In the genomic region with DNA sequence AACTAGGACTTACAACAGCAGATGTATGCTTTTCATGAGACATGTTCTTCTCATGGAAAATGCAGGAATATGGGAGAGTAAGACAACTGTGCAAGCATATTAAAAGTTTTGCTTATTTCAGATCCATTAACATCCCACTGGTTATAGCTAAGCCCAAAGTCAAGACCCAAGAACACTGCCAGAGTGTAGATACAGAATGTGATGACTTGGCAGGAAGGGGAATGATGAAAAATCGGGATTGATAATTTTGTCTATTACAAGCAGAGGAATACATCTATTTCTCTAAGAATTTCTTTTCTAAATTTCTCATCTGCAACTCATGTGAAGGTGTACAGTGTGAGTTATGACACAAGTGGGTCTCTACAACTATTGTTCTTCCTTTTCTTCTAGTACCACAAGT, we compare ENCODE assay signal across 31 cellular contexts.
"Had no signal": no experiment of that assay in that cellular context is flagged by ENCODE, and none has a peak within 500 bp of the region (broad histone marks: within the 10 kb centered on the region; RNA-seq: fewer than 3 reads in every experiment).

No MANE protein-coding gene starts in this region.

- H3K9me3 Mint-ChIP-seq: stimulated activated memory B cell treated with anti-CD40 and anti-IgM and Interleukin-4, amounts not matched to agents 10 μg/mL and 1 μg/mL and 100 μg/mL, for 72 hours; type B pancreatic cell had no signal

- H3K27me3 Mint-ChIP-seq: progenitor cell of endocrine pancreas; stimulated activated memory B cell treated with anti-CD40 and anti-IgM and Interleukin-4, amounts not matched to agents 10 μg/mL and 1 μg/mL and 100 μg/mL, for 72 hours; stimulated activated naive CD8-positive, alpha-beta T cell treated with anti-CD3 and anti-CD28 coated beads, Interleukin-15, amount 100 ng/mL, for 72 hours; type B pancreatic cell had no signal

- H3K9ac ChIP-seq: neural progenitor cell, parathyroid adenoma had no signal

- H3K4me1 Mint-ChIP-seq: natural killer cell; neural progenitor cell; stimulated activated memory B cell treated with anti-CD40 and anti-IgM and Interleukin-4, amounts not matched to agents 10 μg/mL and 1 μg/mL and 100 μg/mL, for 72 hours; stimulated activated naive CD8-positive, alpha-beta T cell treated with anti-CD3 and anti-CD28 coated beads, Interleukin-15, amount 100 ng/mL, for 72 hours had no signal

- H3K27ac ChIP-seq: neural progenitor cell, ovary, parathyroid adenoma, psoas muscle, skin epidermis, spleen, suprapubic skin, testis, tibial artery, transverse colon, upper lobe of right lung, uterus had no signal

- H3K4me2 ChIP-seq: neural progenitor cell, smooth muscle cell had no signal

- H3K36me3 ChIP-seq: neural progenitor cell, ovary, spleen, suprapubic skin, tibial artery, transverse colon, upper lobe of right lung, uterus had no signal

- H3K9me3 ChIP-seq: ovary, suprapubic skin, testis, tibial artery, transverse colon, upper lobe of right lung, uterus had no signal

- H3K36me3 Mint-ChIP-seq: neural progenitor cell; stimulated activated memory B cell treated with anti-CD40 and anti-IgM and Interleukin-4, amounts not matched to agents 10 μg/mL and 1 μg/mL and 100 μg/mL, for 72 hours; type B pancreatic cell had no signal

- H3K4me1 ChIP-seq: neural progenitor cell, parathyroid adenoma, psoas muscle, spleen, suprapubic skin, testis, tibial artery, transverse colon, upper lobe of right lung, uterus had no signal

- H3K4me3 Mint-ChIP-seq: natural killer cell; nephron; neural progenitor cell; stimulated activated memory B cell treated with anti-CD40 and anti-IgM and Interleukin-4, amounts not matched to agents 10 μg/mL and 1 μg/mL and 100 μg/mL, for 72 hours; stimulated activated naive CD8-positive, alpha-beta T cell treated with anti-CD3 and anti-CD28 coated beads, Interleukin-15, amount 100 ng/mL, for 72 hours; type B pancreatic cell had no signal

- H3K4me3 ChIP-seq: neural progenitor cell, ovary, psoas muscle, skin epidermis, smooth muscle cell, spleen, suprapubic skin, testis, tibial artery, transverse colon, upper lobe of right lung, uterus had no signal

- H3K27ac Mint-ChIP-seq: natural killer cell; nephron; neural progenitor cell; progenitor cell of endocrine pancreas; stimulated activated memory B cell treated with anti-CD40 and anti-IgM and Interleukin-4, amounts not matched to agents 10 μg/mL and 1 μg/mL and 100 μg/mL, for 72 hours; stimulated activated naive CD8-positive, alpha-beta T cell treated with anti-CD3 and anti-CD28 coated beads, Interleukin-15, amount 100 ng/mL, for 72 hours; type B pancreatic cell had no signal

- DNase-seq: natural killer cell; occipital lobe; ovary; posterior cingulate gyrus; psoas muscle; right cardiac atrium; spleen; stimulated activated CD4-positive, alpha-beta T cell treated with anti-CD3 and anti-CD28 coated beads, Interleukin-12 subunit alpha, Interleukin-12 subunit beta, amount 100 ng/mL, for 4 hours; stimulated activated CD4-positive, alpha-beta T cell treated with anti-CD3 and anti-CD28 coated beads, Interleukin-1b, Interleukin-23, amount 100 ng/mL, for 48 hours; stimulated activated CD4-positive, alpha-beta T cell treated with anti-CD3 and anti-CD28 coated beads, Interleukin-4, amount 100 ng/mL, for 1 hour; stimulated activated CD4-positive, alpha-beta T cell treated with anti-CD3 and anti-CD28 coated beads, Interleukin-4, amount 100 ng/mL, for 4 hours; stimulated activated CD8-positive, alpha-beta memory T cell treated with anti-CD3 and anti-CD28 coated beads, Interleukin-4, amount 100 ng/mL, for 48 hours; stimulated activated naive CD4-positive, alpha-beta T cell; stimulated activated naive CD8-positive, alpha-beta T cell treated with anti-CD3 and anti-CD28 coated beads, Interleukin-15, amount 100 ng/mL, for 72 hours; stimulated activated naive CD8-positive, alpha-beta T cell treated with anti-CD3 and anti-CD28 coated beads, Interleukin-15, Interleukin-2, amounts not matched to agents 100 U/mL and 50 U/mL, for 24 hours; substantia nigra; testis; tibial artery; transverse colon; upper lobe of right lung; uterus had no signal

- H2AFZ ChIP-seq: parathyroid adenoma had no signal

- H3K79me2 ChIP-seq: parathyroid adenoma had no signal

- H3K27me3 ChIP-seq: neural progenitor cell, ovary, spleen, suprapubic skin, testis, tibial artery, transverse colon, upper lobe of right lung, uterus had no signal

- ATAC-seq: natural killer cell; psoas muscle; right cardiac atrium; sciatic nerve; stimulated activated memory B cell treated with anti-CD40 and anti-IgM and Interleukin-4, amounts not matched to agents 10 μg/mL and 1 μg/mL and 100 μg/mL, for 72 hours; stimulated activated naive CD8-positive, alpha-beta T cell treated with anti-CD3 and anti-CD28 coated beads, Interleukin-15, amount 100 ng/mL, for 72 hours; stimulated activated naive CD8-positive, alpha-beta T cell treated with anti-CD3 and anti-CD28 coated beads, Interleukin-15, Interleukin-2, amounts not matched to agents 100 U/mL and 50 U/mL, for 24 hours; upper lobe of right lung had no signal
